Comparison of ENCODE assay signal across 7 cellular contexts in genomic region chr3:65202395-65202794, GRCh38.
"Had no signal": no experiment of that assay in that cellular context is flagged by ENCODE, and none has a peak within 500 bp of the region (broad histone marks: within the 10 kb centered on the region; RNA-seq: fewer than 3 reads in every experiment).

No MANE protein-coding gene starts in this region.

- H3K4me1 Mint-ChIP-seq: IgD-negative memory B cell had no signal

- H3K4me3 Mint-ChIP-seq: HFFc6, IgD-negative memory B cell had no signal

- DNase-seq: GM23248, GOT3, H7, HFFc6 had no signal

- H3K36me3 ChIP-seq: HAP-1 had no signal

- H3K4me3 ChIP-seq: GM23248, HAP-1 had no signal

- H3K36me3 Mint-ChIP-seq: IgD-negative memory B cell had no signal

- H3K27me3 Mint-ChIP-seq: IgD-negative memory B cell had no signal

- H3K9ac ChIP-seq: GM23248 had no signal

- H3K27ac ChIP-seq: GM23248, HL-60 had no signal

- H3K27ac Mint-ChIP-seq: HFFc6 had no signal

- H3K4me1 ChIP-seq: HAP-1 had no signal

- H3K9me3 ChIP-seq: HAP-1 had no signal
